Comparison of ENCODE assay signal across 12 cellular contexts in genomic region chrX:41238543-41238942, GRCh38.
DNase-seq lines count a peak whose midpoint lies in the region; ATAC-seq, FAIRE-seq and TF ChIP-seq lines count a peak whose summit lies in the region.
"Had no signal": no experiment of that assay in that cellular context is flagged by ENCODE, and none has a peak within 500 bp of the region (broad histone marks: within the 10 kb centered on the region; RNA-seq: fewer than 3 reads in every experiment).

No MANE protein-coding gene starts in this region.

- no peak for FAIRE-seq in H54 (lab: Jason Lieb, UNC)

- H3K27me3 Mint-ChIP-seq in Calu3 (ENCODE audit: unreplicated experiment), result no peaks in the 10 kb centered on the region
- H3K27me3 Mint-ChIP-seq: progenitor cell of endocrine pancreas had no signal

- DNase-seq in H54 (ENCODE audit: insufficient read length, low spot score) (peak; percentile 6), RKO (ENCODE audit: low spot score) (peak; percentile 46), pons (ENCODE audit: low spot score) (peak; percentile 18), Calu3 (no peak), NAMALWA (ENCODE audit: low spot score) (no peak), KG1 (lab: John Stamatoyannopoulos, UW) (no peak), NCI-H2081 treated with DMSO at 0.1 percent for 48 hours (lab: John Stamatoyannopoulos, UW) (no peak)
- DNase-seq: activated CD8-positive, alpha-beta memory T cell treated with anti-CD3 and anti-CD28 coated beads, Interleukin-2, amount 50 U/mL, for 48 hours; immature natural killer cell; NCI-H1930 had no signal

- BruUV-seq in Calu3 (replicated peaks; lab: Mats Ljungman, UMichigan), result no TSS peak

- TF ChIP-seq CTCF in Calu3 (IDR thresholded peaks at IDR 0.05; ENCODE audit: unreplicated experiment), result no peak

- H3K36me3 Mint-ChIP-seq in Calu3 (ENCODE audit: insufficient read depth, unreplicated experiment), result peaks cover 5% of the 10 kb centered on the region

- H3K9me3 Mint-ChIP-seq in Calu3 (ENCODE audit: low read depth, unreplicated experiment), result no peaks in the 10 kb centered on the region
- H3K9me3 Mint-ChIP-seq: immature natural killer cell had no signal

- no peak overlapping the region for H3K4me3 Mint-ChIP-seq in Calu3 (ENCODE audit: low read depth, unreplicated experiment)
- H3K4me3 Mint-ChIP-seq: immature natural killer cell had no signal

- no peak for TF ChIP-seq POLR2A in H54 (IDR thresholded peaks at IDR 0.05; ENCODE audit: low read depth, low read length)

- H3K4me1 Mint-ChIP-seq in Calu3 (ENCODE audit: low read depth, unreplicated experiment), result peaks cover 7% of the 10 kb centered on the region

- no peak overlapping the region for H3K27ac Mint-ChIP-seq in Calu3 (ENCODE audit: unreplicated experiment)
- H3K27ac Mint-ChIP-seq: immature natural killer cell had no signal

- peak; percentile 69 for ATAC-seq in esophagus mucosa

- CTCF ChIA-PET in Calu3 (lab: Charles Lee), result no interaction called here

- intact Hi-C loops in Calu3 (cut with micrococcal nuclease; ENCODE audit: unreplicated experiment), result no loop called here

Comparison
In these comparisons a context has a peak if more than half of its experiments do, and no peak if none do; other contexts are left out.
1. DNase-seq: peak in H54 (single experiment), RKO (single experiment) and pons (single experiment); none in Calu3 (single experiment), NAMALWA (single experiment), KG1 (single experiment) and NCI-H2081 treated with DMSO at 0.1 percent for 48 hours (single experiment).